In the genomic region with DNA sequence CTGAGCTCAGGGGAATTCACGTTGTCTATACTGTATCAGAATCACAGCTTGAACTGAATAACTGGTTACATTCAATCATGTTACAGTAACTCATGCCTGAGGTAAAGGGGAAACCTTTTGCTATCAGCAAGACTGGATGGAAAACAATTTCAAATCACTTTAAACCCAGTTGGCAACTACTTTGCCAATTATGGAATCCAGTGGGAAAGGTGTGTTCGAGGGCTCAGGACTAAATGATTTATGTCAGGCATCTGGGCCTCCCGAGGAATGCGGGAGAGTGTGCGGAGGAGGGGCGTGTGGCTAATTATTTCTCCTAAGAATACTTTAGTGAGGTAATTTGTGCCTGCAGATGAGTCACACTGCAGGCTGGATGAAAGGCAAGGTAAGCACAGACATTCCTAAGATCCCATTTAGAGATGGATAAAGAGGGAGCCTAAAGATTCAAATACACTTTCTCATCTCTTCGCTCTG, we compare ENCODE assay signal across 1 cellular context.
TF ChIP-seq lines count a peak whose summit lies in the region.

No MANE protein-coding gene starts in this region.

TF ChIP-seq in HEK293, 187 proteins besides CTCF, POLR2A, EP300 and RAD21 (continued from another document and continues in another):
- peak; percentile 73; the same call in 1 of the 2 replicates for TF ChIP-seq ZNF639 (tag by site-specific recombination; IDR thresholded peaks at IDR 0.05)
- peak; percentile 87 for TF ChIP-seq KLF10 (tag by site-specific recombination; IDR thresholded peaks at IDR 0.05)
- no peak for TF ChIP-seq ZNF37A (tag by site-specific recombination; IDR thresholded peaks at IDR 0.05)
- TF ChIP-seq ZNF148 (tag by site-specific recombination; IDR thresholded peaks at IDR 0.05; ENCODE audit: borderline replicate concordance): no peak
- TF ChIP-seq ZNF785 (tag by site-specific recombination; IDR thresholded peaks at IDR 0.05): no peak
- TF ChIP-seq ZNF596 (tag by site-specific recombination; IDR thresholded peaks at IDR 0.05): no peak
- TF ChIP-seq KLF8 (tag by site-specific recombination; IDR thresholded peaks at IDR 0.05): peak; percentile 78
- TF ChIP-seq ZNF664 (tag by site-specific recombination; IDR thresholded peaks at IDR 0.05): no peak
- TF ChIP-seq ZNF571 (tag by site-specific recombination; IDR thresholded peaks at IDR 0.05): no peak
- TF ChIP-seq ZNF548 (tag by site-specific recombination; IDR thresholded peaks at IDR 0.05): no peak
- TF ChIP-seq YY2 (tag by site-specific recombination; IDR thresholded peaks at IDR 0.05): no peak
- TF ChIP-seq ZNF585B (tag by site-specific recombination; IDR thresholded peaks at IDR 0.05): no peak
- TF ChIP-seq ZNF341 (tag by site-specific recombination; IDR thresholded peaks at IDR 0.05; ENCODE audit: low read depth): no peak
- TF ChIP-seq PRDM4 (tag by site-specific recombination; IDR thresholded peaks at IDR 0.05): no peak
- TF ChIP-seq ZNF549 (tag by site-specific recombination; IDR thresholded peaks at IDR 0.05): no peak
- no peak for TF ChIP-seq ZBTB48 (tag by site-specific recombination; IDR thresholded peaks at IDR 0.05)
- TF ChIP-seq ZNF660 (tag by site-specific recombination; IDR thresholded peaks at IDR 0.05): peak; percentile 49; the same call in 1 of the 2 replicates
- TF ChIP-seq, protein P1, sequence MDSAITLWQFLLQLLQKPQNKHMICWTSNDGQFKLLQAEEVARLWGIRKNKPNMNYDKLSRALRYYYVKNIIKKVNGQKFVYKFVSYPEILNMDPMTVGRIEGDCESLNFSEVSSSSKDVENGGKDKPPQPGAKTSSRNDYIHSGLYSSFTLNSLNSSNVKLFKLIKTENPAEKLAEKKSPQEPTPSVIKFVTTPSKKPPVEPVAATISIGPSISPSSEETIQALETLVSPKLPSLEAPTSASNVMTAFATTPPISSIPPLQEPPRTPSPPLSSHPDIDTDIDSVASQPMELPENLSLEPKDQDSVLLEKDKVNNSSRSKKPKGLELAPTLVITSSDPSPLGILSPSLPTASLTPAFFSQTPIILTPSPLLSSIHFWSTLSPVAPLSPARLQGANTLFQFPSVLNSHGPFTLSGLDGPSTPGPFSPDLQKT (IDR thresholded peaks at IDR 0.05; ENCODE audit: borderline replicate concordance, low read depth, low read length): no peak
- TF ChIP-seq TCF7L2 (IDR thresholded peaks at IDR 0.05; ENCODE audit: borderline replicate concordance, low read depth, low read length): peak; percentile 53; the same call in 1 of the 2 replicates
- TF ChIP-seq FEZF1 (tag by site-specific recombination; IDR thresholded peaks at IDR 0.05): no peak
- no peak for TF ChIP-seq ZNF350 (tag by site-specific recombination; IDR thresholded peaks at IDR 0.05)
- no peak for TF ChIP-seq ZBTB1 (tag by site-specific recombination; IDR thresholded peaks at IDR 0.05)
- TF ChIP-seq ZNF843 (tag by site-specific recombination; IDR thresholded peaks at IDR 0.05): peak; percentile 69
- TF ChIP-seq ZSCAN4 (tag by site-specific recombination; IDR thresholded peaks at IDR 0.05): no peak
- TF ChIP-seq INSM2 (tag by site-specific recombination; IDR thresholded peaks at IDR 0.05): peak; percentile 93
- no peak for TF ChIP-seq ZBTB7A (tag by site-specific recombination; IDR thresholded peaks at IDR 0.05; ENCODE audit: low read depth)
- TF ChIP-seq ZNF184 (tag by site-specific recombination; IDR thresholded peaks at IDR 0.05): 0 out of 2 replicates have a peak, but pooled peaks have one; percentile 22
- TF ChIP-seq ZBTB8A (tag by site-specific recombination; IDR thresholded peaks at IDR 0.05): no peak
- no peak for TF ChIP-seq ZNF211 (tag by site-specific recombination; IDR thresholded peaks at IDR 0.05; ENCODE audit: low read depth)
- no peak for TF ChIP-seq ZBTB6 (tag by site-specific recombination; IDR thresholded peaks at IDR 0.05)
- no peak for TF ChIP-seq ZNF23 (tag by site-specific recombination; IDR thresholded peaks at IDR 0.05; ENCODE audit: borderline replicate concordance)
- TF ChIP-seq ZNF391 (tag by site-specific recombination; IDR thresholded peaks at IDR 0.05; ENCODE audit: borderline replicate concordance, low read depth): no peak
- no peak for TF ChIP-seq GLI4 (tag by site-specific recombination; IDR thresholded peaks at IDR 0.05)
- no peak for TF ChIP-seq ZNF416 (tag by site-specific recombination; IDR thresholded peaks at IDR 0.05)
- TF ChIP-seq EGR2 (tag by site-specific recombination; IDR thresholded peaks at IDR 0.05; ENCODE audit: low read depth): 0 out of 2 replicates have a peak, but pooled peaks have one; percentile 33
- peak; percentile 64; the same call in 1 of the 2 replicates for TF ChIP-seq SP3 (tag by site-specific recombination; IDR thresholded peaks at IDR 0.05)
- TF ChIP-seq ZNF175 (tag by site-specific recombination; IDR thresholded peaks at IDR 0.05): no peak
- TF ChIP-seq ZNF704 (tag by site-specific recombination; IDR thresholded peaks at IDR 0.05): no peak
- TF ChIP-seq ZNF18 (tag by site-specific recombination; IDR thresholded peaks at IDR 0.05): no peak
- TF ChIP-seq KLF7 (tag by site-specific recombination; IDR thresholded peaks at IDR 0.05; ENCODE audit: borderline replicate concordance): no peak
- no peak for TF ChIP-seq ZNF521 (tag by site-specific recombination; IDR thresholded peaks at IDR 0.05)
- no peak for TF ChIP-seq ZNF26 (tag by site-specific recombination; IDR thresholded peaks at IDR 0.05)
- TF ChIP-seq ZNF837 (tag by site-specific recombination; IDR thresholded peaks at IDR 0.05): no peak
- TF ChIP-seq SCRT2 (tag by site-specific recombination; IDR thresholded peaks at IDR 0.05): no peak
- TF ChIP-seq ZNF112 (tag by site-specific recombination; IDR thresholded peaks at IDR 0.05): no peak
- no peak for TF ChIP-seq ZSCAN16 (tag by site-specific recombination; IDR thresholded peaks at IDR 0.05)
- no peak for TF ChIP-seq ZNF777 (tag by site-specific recombination; IDR thresholded peaks at IDR 0.05; ENCODE audit: borderline replicate concordance)
- TF ChIP-seq SALL2 (tag by site-specific recombination; IDR thresholded peaks at IDR 0.05; ENCODE audit: borderline replicate concordance): no peak
- TF ChIP-seq ZNF366 (tag by site-specific recombination; conservative IDR thresholded peaks at IDR 0.05): peak; percentile 74
- TF ChIP-seq ZFP69B (tag by site-specific recombination; IDR thresholded peaks at IDR 0.05): no peak
- no peak for TF ChIP-seq ZNF544 (tag by site-specific recombination; IDR thresholded peaks at IDR 0.05)
- no peak for TF ChIP-seq ZNF292 (tag by site-specific recombination; IDR thresholded peaks at IDR 0.05; ENCODE audit: borderline replicate concordance, low read depth)
- no peak for TF ChIP-seq ZNF555 (tag by site-specific recombination; conservative IDR thresholded peaks at IDR 0.05)
